27 cellular contexts compared by ENCODE assay signal in the genomic region with DNA sequence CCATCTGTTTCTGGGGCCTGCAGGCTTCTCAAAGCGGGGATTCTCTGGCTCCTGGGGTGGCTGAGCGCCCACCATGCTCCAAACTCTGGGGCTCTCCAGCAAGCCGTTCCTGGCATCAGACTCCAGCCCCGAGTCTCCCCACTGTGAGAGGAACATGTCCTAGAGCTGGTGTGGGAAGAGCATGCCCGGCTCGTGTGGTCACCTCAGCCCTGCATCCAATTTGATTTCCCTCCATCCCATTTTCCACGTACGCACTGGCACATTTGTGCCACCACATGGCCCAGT. TPM values are rescaled to one million over a fixed set of nuclear protein-coding genes. Genes with fewer than 3 reads are reported as not detected.
DNase-seq lines count a peak whose midpoint lies in the region; ATAC-seq, FAIRE-seq and TF ChIP-seq lines count a peak whose summit lies in the region.
"Had no signal": no experiment of that assay in that cellular context is flagged by ENCODE, and none has a peak within 500 bp of the region (broad histone marks: within the 10 kb centered on the region; RNA-seq: fewer than 3 reads in every experiment).

No MANE protein-coding gene starts in this region.

- FAIRE-seq in H1 (lab: Jason Lieb, UNC), result no peak
- FAIRE-seq: G401.6, HepG2 had no signal

- TF ChIP-seq POLR2A in H1 (IDR thresholded peaks at IDR 0.05; ENCODE audit: control extremely low read depth in 1 of 2, low read depth in 2 of 2, low read length in 2 of 2) (no peak), sigmoid colon (IDR thresholded peaks at IDR 0.05) (no peak)

- H3K79me2 ChIP-seq in H1 (ENCODE audit: control insufficient read depth in 1 of 2, insufficient read depth in 2 of 2, low read length in 2 of 2), result no peaks in the 10 kb centered on the region

- TF ChIP-seq EP300 in H1 (IDR thresholded peaks at IDR 0.05; ENCODE audit: borderline replicate concordance in 1 of 2, low read depth in 2 of 2, low read length in 2 of 2) (no peak), sigmoid colon (IDR thresholded peaks at IDR 0.05) (no peak)

- no peak overlapping the region for H3K4me2 ChIP-seq in H1 (ENCODE audit: insufficient read depth in 1 of 2, low read depth in 2 of 2, low read length in 2 of 2)
- H3K4me2 ChIP-seq: PC-9 had no signal

- POLR2A ChIA-PET in H1 (lab: Charles Lee; ENCODE audit: partially characterized antibody), result no interaction called here

- TF ChIP-seq CTCF in H1 (IDR thresholded peaks at IDR 0.05; ENCODE audit: control extremely low read depth in 1 of 3, insufficient read depth in 1 of 3, low read depth in 1 of 3, low read length in 3 of 3), result no peak
- no peak for TF ChIP-seq CTCF in sigmoid colon (IDR thresholded peaks at IDR 0.05)

- no peak overlapping the region for H4K5ac ChIP-seq in H1 (ENCODE audit: insufficient read length, low read depth, low read length)

- no peak overlapping the region for H3K4ac ChIP-seq in H1 (replicated peaks; ENCODE audit: insufficient read length, low read depth, low read length)

- TF ChIP-seq RAD21 in H1 (IDR thresholded peaks at IDR 0.05 in 1 of 2, conservative IDR thresholded peaks at IDR 0.05 in 1 of 2; ENCODE audit: low read depth in 2 of 2, low read length in 2 of 2), result no peak

- no peak overlapping the region for H3K56ac ChIP-seq in H1 (replicated peaks; ENCODE audit: insufficient read length, low read depth, low read length)

- H2AK5ac ChIP-seq in H1 (ENCODE audit: low read depth, low read length), result no peak overlapping the region

- H3K4me3 ChIP-seq in H1 (ENCODE audit: extremely low read depth in 1 of 4, insufficient read depth in 2 of 4, low read depth in 3 of 4, low read length in 4 of 4) (no peak overlapping the region), sigmoid colon (no peak overlapping the region)
- H3K4me3 ChIP-seq: PC-9, SK-N-MC had no signal

- no peak overlapping the region for H3K9ac ChIP-seq in H1 (replicated peaks in 1 of 4; ENCODE audit: extremely low read depth in 1 of 4, low read depth in 3 of 4, low read length in 3 of 4)

- no peaks in the 10 kb centered on the region; the same call in 1 of the 2 replicates for H3K79me1 ChIP-seq in H1 (ENCODE audit: low read depth, low read length)

- H3K27ac ChIP-seq in H1 (ENCODE audit: low read depth, low read length) (no peak overlapping the region; the same call in 1 of the 2 replicates), sigmoid colon (no peak overlapping the region)
- H3K27ac ChIP-seq: C4-2B, PC-9, SK-N-MC had no signal

- no peak overlapping the region for H4K91ac ChIP-seq in H1 (replicated peaks; ENCODE audit: insufficient read length, low read length)

- peaks cover 8% of the 10 kb centered on the region; the same call in 1 of the 2 replicates for H3K23me2 ChIP-seq in H1 (ENCODE audit: low read depth, low read length)

- no peaks in the 10 kb centered on the region for H4K20me1 ChIP-seq in H1 (replicated peaks in 1 of 2; ENCODE audit: control insufficient read depth in 1 of 2, insufficient read depth in 2 of 2, low read length in 2 of 2)

- ATAC-seq in Right ventricle myocardium inferior (no peak), HG03159 (IDR thresholded peaks at IDR 0.05; ENCODE audit: unreplicated experiment) (no peak)
- ATAC-seq: CD8-positive, alpha-beta T cell; HepG2 had no signal

- intact Hi-C loops in cardiac septum (cut with DNase I), result no loop called here
- intact Hi-C loops in Right ventricle myocardium inferior (cut with DNase I), result no loop called here
- intact Hi-C loops in sigmoid colon (cut with DNase I), result no loop called here

- DNase-seq in cardiac septum (ENCODE audit: low spot score) (peak; percentile 44), Right ventricle myocardium inferior (ENCODE audit: missing footprints) (no peak), H1 (ENCODE audit: low read depth in 1 of 2, low spot score in 2 of 2) (no peak), sigmoid colon (peak; percentile 39), NAMALWA (ENCODE audit: low spot score) (no peak), NCI-H1105 (lab: John Stamatoyannopoulos, UW) (no peak)
- DNase-seq: Caco-2; CD8-positive, alpha-beta T cell; GOT3; HCEC 1CT; Kasumi-1; NCI-H1105 treated with DMSO at 0.1 percent for 48 hours; NCI-H146; NCI-H1930; NCI-H446 treated with DMSO at 0.1 percent for 48 hours; NCI-H526; NCI-H82; NK-92 treated with Interleukin-12 subunit alpha and Interleukin-12 subunit beta, amount 100 ng/mL, for 24 hours; PC-9; RPMI8226; SIG-M5 had no signal

- no peak overlapping the region for H3K14ac ChIP-seq in H1 (ENCODE audit: insufficient read length)

- H2BK120ac ChIP-seq in H1 (replicated peaks; ENCODE audit: low read depth, low read length), result no peak overlapping the region

- no peak overlapping the region for H2BK20ac ChIP-seq in H1 (ENCODE audit: low read length)

- H3K27me3 ChIP-seq in H1 (replicated peaks in 1 of 4; ENCODE audit: control insufficient read depth in 3 of 4, extremely low read depth in 1 of 4, insufficient read depth in 3 of 4, low read length in 3 of 4) (no peaks in the 10 kb centered on the region; a peak in 1 of 7 replicates), sigmoid colon (no peaks in the 10 kb centered on the region)

- 68% methylated on average over 8 of the region's 8 CpGs; no CpG with 5 or more reads in 1 of the 2 experiments for WGBS in H1 (ENCODE audit: extremely low coverage in 1 of 2, insufficient coverage in 1 of 2, insufficient read length in 1 of 2, insufficient replicate concordance in 2 of 2, low coverage in 1 of 2, low lambda C conversion rate in 2 of 2, missing lambda C conversion rate in 1 of 2), 2 experiments
- WGBS in sigmoid colon, 2 donors, result 91 to 93% methylated on average over 8 of the region's 8 CpGs

- H3K36me3 ChIP-seq in H1 (ENCODE audit: control insufficient read depth in 2 of 4, insufficient read depth in 4 of 4, low read length in 3 of 4), result no peaks in the 10 kb centered on the region
- H3K36me3 ChIP-seq in sigmoid colon, result no peaks in the 10 kb centered on the region

- no peak overlapping the region for H2AFZ ChIP-seq in H1 (ENCODE audit: low read length)
- H2AFZ ChIP-seq: PC-9 had no signal

- CTCF ChIA-PET in H1 (lab: Charles Lee; ENCODE audit: partially characterized antibody), result interaction anchor here (1.4 kb wide), 1 partner anchor 72 kb away, joined by 5 read pairs; no protein-coding TSS in a partner anchor

- H2BK12ac ChIP-seq in H1 (ENCODE audit: low read depth, low read length), result peak overlapping the region; percentile 39; the same call in 1 of the 2 replicates

- H3K18ac ChIP-seq in H1 (ENCODE audit: extremely low read depth, low read length), result no peak overlapping the region

- no peaks in the 10 kb centered on the region for H3K4me1 ChIP-seq in H1 (replicated peaks in 1 of 4; ENCODE audit: control insufficient read depth in 3 of 4, insufficient read depth in 4 of 4, low read length in 3 of 4)
- no peaks in the 10 kb centered on the region for H3K4me1 ChIP-seq in sigmoid colon

- no peak overlapping the region for H2BK5ac ChIP-seq in H1 (ENCODE audit: low read depth, low read length)

- no peaks in the 10 kb centered on the region for H3K9me3 ChIP-seq in H1 (ENCODE audit: insufficient read depth in 2 of 2, low read depth in 1 of 2, low read length in 1 of 2)
- H3K9me3 ChIP-seq in sigmoid colon, result no peaks in the 10 kb centered on the region
- H3K9me3 ChIP-seq: Caco-2 had no signal

- H2BK15ac ChIP-seq in H1 (ENCODE audit: low read length), result no peak overlapping the region

- H4K8ac ChIP-seq in H1 (ENCODE audit: extremely low read depth, insufficient read depth, low read length), result peak overlapping the region; percentile 48; the same call in 1 of the 2 replicates

- no peak overlapping the region for H3K23ac ChIP-seq in H1 (ENCODE audit: insufficient read length)

TF ChIP-seq in H1, 55 proteins besides CTCF, POLR2A, EP300 and RAD21:
- TF ChIP-seq BRCA1 (IDR thresholded peaks at IDR 0.05; ENCODE audit: low read depth, low read length), result no peak
- no peak for TF ChIP-seq JUN (IDR thresholded peaks at IDR 0.05; ENCODE audit: low read depth, low read length)
- no peak for TF ChIP-seq MAFK (IDR thresholded peaks at IDR 0.05; ENCODE audit: low read depth, low read length)

RNA-seq across cellular contexts. Expression of a gene that starts 23.2 kb away (rescaled TPM):
- 11.3 TPM for total RNA-seq in cardiac septum
- 12.6 TPM for total RNA-seq in Right ventricle myocardium inferior
- total RNA-seq in H1 (2021; fragmentation: NEBNext Ultra II Directional; extraction: Animal tissue kit (Norgen Biotek cat#: 25700)), result 1.3 and 1.5 TPM in 2 replicates
- 1.2 and 1.7 TPM in 2 replicates for polyA plus RNA-seq in H1 (2011; rRNA removed)
- polyA plus RNA-seq in H1 (2011; cell fraction: cytosol; rRNA removed), result 1.0 TPM
- polyA plus RNA-seq in H1 (2011; cell fraction: nucleus; rRNA removed), result 1.5 TPM
- polyA plus RNA-seq in H1 (2012, experiment 1 of 2), result 0.59 to 0.94 TPM (median 0.86 TPM) in 4 replicates
- 0.79 TPM for polyA plus RNA-seq in H1 (2012, experiment 2 of 2)
- 0.49 TPM for polyA plus RNA-seq in H1 (2013, experiment 1 of 2)
- 0.39 TPM for polyA plus RNA-seq in H1 (2013, experiment 2 of 2)
- 1.3 and 1.7 TPM in 2 replicates for polyA minus RNA-seq in H1 (2011; rRNA and poly(A)+ RNA removed)
- polyA minus RNA-seq in H1 (2011; cell fraction: cytosol; rRNA and poly(A)+ RNA removed), result 1.2 TPM
- polyA minus RNA-seq in H1 (2011; cell fraction: nucleus; rRNA and poly(A)+ RNA removed), result 2.4 TPM
- total RNA-seq in sigmoid colon, result 1 to 10 TPM in 3 of 4 donors, under 1 TPM in 1; 0.54 to 2.2 (median 1.4) TPM
- polyA plus RNA-seq in sigmoid colon, result under 1 TPM; 0.23 to 0.60 (median 0.60) TPM
- total RNA-seq: HepG2, HT-29 had no signal
- polyA plus RNA-seq: HepG2 had no signal

Comparison
In these comparisons a context has a peak if more than half of its experiments do, and no peak if none do; other contexts are left out.
1. DNase-seq: peak in cardiac septum (single experiment) and sigmoid colon (single experiment); none in Right ventricle myocardium inferior (single experiment), H1 (0 of 2), NAMALWA (single experiment) and NCI-H1105 (single experiment).